In the genomic region with DNA sequence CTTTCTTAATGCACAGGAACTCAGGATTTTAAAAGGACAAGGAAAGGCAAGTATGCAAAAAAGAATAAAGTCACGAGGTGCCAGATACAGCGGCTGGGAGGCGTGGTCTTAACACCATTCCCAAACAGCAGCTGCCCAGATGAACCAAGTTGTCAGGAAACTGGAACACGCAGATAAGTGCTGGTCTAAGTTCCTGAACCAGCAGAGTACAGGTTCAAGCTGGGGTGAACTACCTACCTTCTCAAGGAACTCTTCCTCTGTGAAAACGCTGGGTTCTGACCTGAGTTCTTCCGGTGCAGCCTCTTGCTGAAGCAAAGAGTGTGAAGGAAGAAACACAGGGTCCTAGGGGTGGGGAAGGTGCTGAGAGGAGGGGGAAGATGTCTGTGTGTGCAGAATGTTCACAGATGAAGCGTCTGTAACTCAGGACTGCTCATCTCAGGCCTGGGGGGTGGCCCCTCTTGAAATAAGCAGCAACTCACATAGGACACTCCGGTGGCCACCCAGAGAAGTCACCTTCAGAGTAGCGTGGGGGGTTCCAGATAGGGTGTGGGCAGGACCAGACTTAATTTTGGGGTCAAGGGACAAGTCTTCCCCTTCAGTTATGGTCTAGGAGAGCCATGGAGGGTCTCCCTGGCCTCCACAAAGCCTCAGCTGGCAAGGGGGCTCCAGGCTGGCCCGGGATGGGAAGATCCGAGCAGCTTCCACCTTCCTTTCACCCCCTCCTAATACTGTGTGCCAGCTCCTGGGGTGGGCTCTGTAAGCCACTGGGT, we compare ENCODE assay signal across 13 cellular contexts. TPM values are rescaled to one million over a fixed set of nuclear protein-coding genes. Genes with fewer than 3 reads are reported as not detected.
DNase-seq lines count a peak whose midpoint lies in the region; ATAC-seq and TF ChIP-seq lines count a peak whose summit lies in the region.
"Had no signal": no experiment of that assay in that cellular context is flagged by ENCODE, and none has a peak within 500 bp of the region (broad histone marks: within the 10 kb centered on the region; RNA-seq: fewer than 3 reads in every experiment).

No MANE protein-coding gene starts in this region.

- H3K4me3 ChIP-seq in upper lobe of right lung (peak overlapping the region; percentile 11), ascending aorta (no peak overlapping the region)

- H3K36me3 ChIP-seq in upper lobe of right lung (no peaks in the 10 kb centered on the region), ascending aorta (peaks cover 0 to 2% of the 10 kb centered on the region in 2 donors)

- H3K4me3 Mint-ChIP-seq in memory B cell = no peak overlapping the region

- peaks cover 2% of the 10 kb centered on the region for H3K9me3 Mint-ChIP-seq in memory B cell

- intact Hi-C loops in cardiac septum (cut with DNase I) (loop anchor here (5.0 kb wide), 1 partner anchor 39 kb away; no protein-coding TSS in a partner anchor), Right ventricle myocardium superior (cut with DNase I) (no loop called here), upper lobe of right lung (cut with DNase I) (no loop called here), ascending aorta (cut with DNase I) (no loop called here)

- DNase-seq in cardiac septum (ENCODE audit: low spot score) (peak; percentile 57), Right ventricle myocardium superior (no peak), memory B cell (ENCODE audit: low spot score in 2 of 2) (no peak), upper lobe of right lung (no peak), ascending aorta (ENCODE audit: low spot score in 2 of 2) (no peak), H4 (ENCODE audit: low spot score) (no peak), T1000 (lab: John Stamatoyannopoulos, UW) (no peak)
- peak; percentile 16 for DNase-seq in activated gamma-delta T cell treated with anti-CD3 and anti-CD28 coated beads, Interleukin-2, amount 50 U/mL, for 16 hours (ENCODE audit: low read depth)
- DNase-seq: heart left ventricle; stimulated activated CD4-positive, alpha-beta T cell treated with anti-CD3 and anti-CD28 coated beads, Interleukin-2, amount 100 ng/mL, for 48 hours had no signal

- H3K9me3 ChIP-seq in upper lobe of right lung = no peaks in the 10 kb centered on the region
- no peaks in the 10 kb centered on the region for H3K9me3 ChIP-seq in ascending aorta

- no peak overlapping the region for H3K27ac ChIP-seq in upper lobe of right lung
- H3K27ac ChIP-seq in ascending aorta = no peak overlapping the region

- H3K27me3 ChIP-seq in upper lobe of right lung = no peaks in the 10 kb centered on the region
- no peaks in the 10 kb centered on the region for H3K27me3 ChIP-seq in ascending aorta
- H3K27me3 ChIP-seq: heart left ventricle had no signal

- no peaks in the 10 kb centered on the region for H3K36me3 Mint-ChIP-seq in memory B cell

- H3K4me1 ChIP-seq in upper lobe of right lung (peaks cover 29% of the 10 kb centered on the region), ascending aorta (peaks cover 0 to 21% of the 10 kb centered on the region in 2 donors)

- H3K27me3 Mint-ChIP-seq in memory B cell = no peaks in the 10 kb centered on the region

- TF ChIP-seq CTCF in upper lobe of right lung (IDR thresholded peaks at IDR 0.05) = no peak
- TF ChIP-seq CTCF in ascending aorta (IDR thresholded peaks at IDR 0.05) = no peak

- peak overlapping the region; percentile 24 for H3K27ac Mint-ChIP-seq in memory B cell

- peaks cover 22% of the 10 kb centered on the region for H3K4me1 Mint-ChIP-seq in memory B cell

- no peak for ATAC-seq in Right ventricle myocardium superior (ENCODE audit: poor library complexity)
- ATAC-seq in memory B cell (ENCODE audit: low read depth) = no peak
- ATAC-seq in upper lobe of right lung = no peak

RNA-seq across cellular contexts. Expression of gene TPST2, which starts 3.2 kb away (rescaled TPM):
- total RNA-seq in cardiac septum = 22.0 TPM
- 30.1 TPM for total RNA-seq in Right ventricle myocardium superior
- total RNA-seq in upper lobe of right lung = 83.1 TPM
- total RNA-seq in ascending aorta = 251 TPM
- 13.8 and 14.2 TPM in 2 replicates for total RNA-seq in H4 (2014; rRNA removed; shearing (Covaris generic))

RNA-seq across cellular contexts. Expression of gene CRYBB1, which starts 31.1 kb away (rescaled TPM):
- total RNA-seq in cardiac septum (0.67 TPM), Right ventricle myocardium superior (0.65 TPM), upper lobe of right lung (0.55 TPM), ascending aorta (7.3 TPM)
- total RNA-seq in H4 (2014; rRNA removed; shearing (Covaris generic)) = not detected in 2 replicates
- total RNA-seq: activated CD8-positive, alpha-beta memory T cell treated with anti-CD3 and anti-CD28 coated beads for 36 hours; HT1080 had no signal

RNA-seq across cellular contexts. Expression of gene CRYBA4, which starts 35.0 kb away (rescaled TPM):
- not detected for total RNA-seq in cardiac septum
- not detected for total RNA-seq in Right ventricle myocardium superior
- not detected for total RNA-seq in upper lobe of right lung
- not detected for total RNA-seq in ascending aorta
- not detected in 2 replicates for total RNA-seq in H4 (2014; rRNA removed; shearing (Covaris generic))
- total RNA-seq: activated CD8-positive, alpha-beta memory T cell treated with anti-CD3 and anti-CD28 coated beads for 36 hours; heart left ventricle; HT1080; urinary bladder had no signal

Comparison
In these comparisons a context has a peak if more than half of its experiments do, and no peak if none do; other contexts are left out.
1. DNase-seq: peak in cardiac septum (single experiment) and activated gamma-delta T cell treated with anti-CD3 and anti-CD28 coated beads, Interleukin-2, amount 50 U/mL, for 16 hours (single experiment); none in Right ventricle myocardium superior (single experiment), memory B cell (0 of 2), upper lobe of right lung (single experiment), ascending aorta (0 of 2), H4 (single experiment) and T1000 (single experiment).